Comparison of ENCODE assay signal across 8 cellular contexts in the genomic region with DNA sequence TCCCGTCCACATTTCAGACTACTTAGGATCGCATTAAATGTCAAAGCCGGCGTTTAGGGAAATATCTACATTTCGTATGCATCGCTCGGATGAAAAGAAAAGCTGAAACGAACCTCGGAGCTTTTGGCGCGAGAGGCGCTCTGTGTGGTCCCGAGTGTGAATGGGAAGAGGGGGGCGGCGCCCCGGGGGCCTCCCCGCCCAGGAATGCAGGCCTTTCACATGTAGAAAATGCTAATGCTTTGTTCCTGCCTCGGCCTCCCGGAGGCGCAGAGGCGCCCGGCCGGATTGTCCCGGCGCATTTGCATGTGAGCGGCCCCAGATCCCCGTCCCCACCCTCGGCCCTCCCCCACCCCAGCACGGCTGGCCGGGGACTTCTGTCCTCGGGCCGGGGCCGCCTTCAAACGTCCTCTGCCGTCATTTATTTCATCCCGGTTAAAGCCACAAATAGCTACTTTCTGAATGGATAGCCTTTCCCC. TPM values are rescaled to one million over a fixed set of nuclear protein-coding genes. Genes with fewer than 3 reads are reported as not detected.
DNase-seq lines count a peak whose midpoint lies in the region; ATAC-seq, FAIRE-seq and TF ChIP-seq lines count a peak whose summit lies in the region.

No MANE protein-coding gene starts in this region.

- no peak for FAIRE-seq in urothelium cell line (lab: Jason Lieb, UNC)

- TF ChIP-seq CTCF in epithelial cell of proximal tubule (conservative IDR thresholded peaks at IDR 0.05; ENCODE audit: low read depth, low read length), result no peak
- TF ChIP-seq CTCF in mucosa of descending colon (IDR thresholded peaks at IDR 0.05), result no peak

- H3K4me3 ChIP-seq in epithelial cell of proximal tubule (ENCODE audit: low read depth, low read length), result peak overlapping the region; percentile 56
- no peak overlapping the region for H3K4me3 ChIP-seq in mucosa of descending colon

- peaks cover 7% of the 10 kb centered on the region for H3K4me1 ChIP-seq in mucosa of descending colon (ENCODE audit: low read depth)

- intact Hi-C loops in mucosa of descending colon (cut with DNase I, micrococcal nuclease), result no loop called here

- ATAC-seq in GM19328 (IDR thresholded peaks at IDR 0.05; ENCODE audit: unreplicated experiment) (peak; percentile 20), HG03432 (IDR thresholded peaks at IDR 0.05; ENCODE audit: unreplicated experiment) (peak; percentile 46), SK-N-SH treated with all-trans-retinoic acid at 6 μM for 48 hours (peak; percentile 72), mucosa of descending colon (peak; percentile 64)

- no peaks in the 10 kb centered on the region for H3K9me3 ChIP-seq in mucosa of descending colon

- DNase-seq in CMK (ENCODE audit: low read depth), result peak; percentile 11
- DNase-seq in epithelial cell of proximal tubule (ENCODE audit: low read depth), result no peak
- DNase-seq in mucosa of descending colon, result peak; percentile 28 to 68 (median 59)
- peak; percentile 81 for DNase-seq in urothelium cell line (ENCODE audit: low spot score)
- no peak for DNase-seq in GOT3 (lab: John Stamatoyannopoulos, UW)

- H3K36me3 ChIP-seq in mucosa of descending colon (ENCODE audit: low read depth), result no peaks in the 10 kb centered on the region

TF ChIP-seq in SK-N-SH treated with all-trans-retinoic acid at 6 μM for 48 hours, 23 proteins besides CTCF, POLR2A, EP300 and RAD21:
- TF ChIP-seq, protein P1, sequence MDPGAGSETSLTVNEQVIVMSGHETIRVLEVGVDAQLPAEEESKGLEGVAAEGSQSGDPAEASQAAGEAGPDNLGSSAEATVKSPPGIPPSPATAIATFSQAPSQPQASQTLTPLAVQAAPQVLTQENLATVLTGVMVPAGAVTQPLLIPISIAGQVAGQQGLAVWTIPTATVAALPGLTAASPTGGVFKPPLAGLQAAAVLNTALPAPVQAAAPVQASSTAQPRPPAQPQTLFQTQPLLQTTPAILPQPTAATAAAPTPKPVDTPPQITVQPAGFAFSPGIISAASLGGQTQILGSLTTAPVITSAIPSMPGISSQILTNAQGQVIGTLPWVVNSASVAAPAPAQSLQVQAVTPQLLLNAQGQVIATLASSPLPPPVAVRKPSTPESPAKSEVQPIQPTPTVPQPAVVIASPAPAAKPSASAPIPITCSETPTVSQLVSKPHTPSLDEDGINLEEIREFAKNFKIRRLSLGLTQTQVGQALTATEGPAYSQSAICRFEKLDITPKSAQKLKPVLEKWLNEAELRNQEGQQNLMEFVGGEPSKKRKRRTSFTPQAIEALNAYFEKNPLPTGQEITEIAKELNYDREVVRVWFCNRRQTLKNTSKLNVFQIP (CRISPR knock-in tag; IDR thresholded peaks at IDR 0.05; ENCODE audit: borderline replicate concordance, low read depth), result no peak
- TF ChIP-seq, protein P2, sequence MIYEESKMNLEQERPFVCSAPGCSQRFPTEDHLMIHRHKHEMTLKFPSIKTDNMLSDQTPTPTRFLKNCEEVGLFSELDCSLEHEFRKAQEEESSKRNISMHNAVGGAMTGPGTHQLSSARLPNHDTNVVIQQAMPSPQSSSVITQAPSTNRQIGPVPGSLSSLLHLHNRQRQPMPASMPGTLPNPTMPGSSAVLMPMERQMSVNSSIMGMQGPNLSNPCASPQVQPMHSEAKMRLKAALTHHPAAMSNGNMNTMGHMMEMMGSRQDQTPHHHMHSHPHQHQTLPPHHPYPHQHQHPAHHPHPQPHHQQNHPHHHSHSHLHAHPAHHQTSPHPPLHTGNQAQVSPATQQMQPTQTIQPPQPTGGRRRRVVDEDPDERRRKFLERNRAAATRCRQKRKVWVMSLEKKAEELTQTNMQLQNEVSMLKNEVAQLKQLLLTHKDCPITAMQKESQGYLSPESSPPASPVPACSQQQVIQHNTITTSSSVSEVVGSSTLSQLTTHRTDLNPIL (CRISPR knock-in tag; IDR thresholded peaks at IDR 0.05; ENCODE audit: low read depth), result no peak
- TF ChIP-seq SNAI2 (CRISPR knock-in tag; IDR thresholded peaks at IDR 0.05) (no peak), ZC3H10 (CRISPR knock-in tag; IDR thresholded peaks at IDR 0.05) (no peak), PPARA (CRISPR knock-in tag; IDR thresholded peaks at IDR 0.05; ENCODE audit: borderline replicate concordance) (no peak), ARNTL (CRISPR knock-in tag; IDR thresholded peaks at IDR 0.05; ENCODE audit: borderline replicate concordance, low read depth) (no peak), ZNF70 (CRISPR knock-in tag; IDR thresholded peaks at IDR 0.05) (no peak), RARB (CRISPR knock-in tag; IDR thresholded peaks at IDR 0.05) (no peak), ZNF8 (CRISPR knock-in tag; IDR thresholded peaks at IDR 0.05) (no peak), ZNF565 (CRISPR knock-in tag; conservative IDR thresholded peaks at IDR 0.05; ENCODE audit: low read depth) (no peak), ISL1 (CRISPR knock-in tag; IDR thresholded peaks at IDR 0.05) (no peak), CSDC2 (CRISPR knock-in tag; IDR thresholded peaks at IDR 0.05) (no peak), GLIS3 (CRISPR knock-in tag; IDR thresholded peaks at IDR 0.05) (no peak), BACH2 (CRISPR knock-in tag; IDR thresholded peaks at IDR 0.05; ENCODE audit: borderline replicate concordance) (no peak), OSR1 (CRISPR knock-in tag; IDR thresholded peaks at IDR 0.05) (no peak), TOX (CRISPR knock-in tag; IDR thresholded peaks at IDR 0.05; ENCODE audit: borderline replicate concordance) (no peak), ESRRG (CRISPR knock-in tag; IDR thresholded peaks at IDR 0.05) (no peak)
- TF ChIP-seq, protein P3, sequence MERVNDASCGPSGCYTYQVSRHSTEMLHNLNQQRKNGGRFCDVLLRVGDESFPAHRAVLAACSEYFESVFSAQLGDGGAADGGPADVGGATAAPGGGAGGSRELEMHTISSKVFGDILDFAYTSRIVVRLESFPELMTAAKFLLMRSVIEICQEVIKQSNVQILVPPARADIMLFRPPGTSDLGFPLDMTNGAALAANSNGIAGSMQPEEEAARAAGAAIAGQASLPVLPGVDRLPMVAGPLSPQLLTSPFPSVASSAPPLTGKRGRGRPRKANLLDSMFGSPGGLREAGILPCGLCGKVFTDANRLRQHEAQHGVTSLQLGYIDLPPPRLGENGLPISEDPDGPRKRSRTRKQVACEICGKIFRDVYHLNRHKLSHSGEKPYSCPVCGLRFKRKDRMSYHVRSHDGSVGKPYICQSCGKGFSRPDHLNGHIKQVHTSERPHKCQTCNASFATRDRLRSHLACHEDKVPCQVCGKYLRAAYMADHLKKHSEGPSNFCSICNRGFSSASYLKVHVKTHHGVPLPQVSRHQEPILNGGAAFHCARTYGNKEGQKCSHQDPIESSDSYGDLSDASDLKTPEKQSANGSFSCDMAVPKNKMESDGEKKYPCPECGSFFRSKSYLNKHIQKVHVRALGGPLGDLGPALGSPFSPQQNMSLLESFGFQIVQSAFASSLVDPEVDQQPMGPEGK (CRISPR knock-in tag; IDR thresholded peaks at IDR 0.05; ENCODE audit: borderline replicate concordance), result no peak
- TF ChIP-seq, protein P4, sequence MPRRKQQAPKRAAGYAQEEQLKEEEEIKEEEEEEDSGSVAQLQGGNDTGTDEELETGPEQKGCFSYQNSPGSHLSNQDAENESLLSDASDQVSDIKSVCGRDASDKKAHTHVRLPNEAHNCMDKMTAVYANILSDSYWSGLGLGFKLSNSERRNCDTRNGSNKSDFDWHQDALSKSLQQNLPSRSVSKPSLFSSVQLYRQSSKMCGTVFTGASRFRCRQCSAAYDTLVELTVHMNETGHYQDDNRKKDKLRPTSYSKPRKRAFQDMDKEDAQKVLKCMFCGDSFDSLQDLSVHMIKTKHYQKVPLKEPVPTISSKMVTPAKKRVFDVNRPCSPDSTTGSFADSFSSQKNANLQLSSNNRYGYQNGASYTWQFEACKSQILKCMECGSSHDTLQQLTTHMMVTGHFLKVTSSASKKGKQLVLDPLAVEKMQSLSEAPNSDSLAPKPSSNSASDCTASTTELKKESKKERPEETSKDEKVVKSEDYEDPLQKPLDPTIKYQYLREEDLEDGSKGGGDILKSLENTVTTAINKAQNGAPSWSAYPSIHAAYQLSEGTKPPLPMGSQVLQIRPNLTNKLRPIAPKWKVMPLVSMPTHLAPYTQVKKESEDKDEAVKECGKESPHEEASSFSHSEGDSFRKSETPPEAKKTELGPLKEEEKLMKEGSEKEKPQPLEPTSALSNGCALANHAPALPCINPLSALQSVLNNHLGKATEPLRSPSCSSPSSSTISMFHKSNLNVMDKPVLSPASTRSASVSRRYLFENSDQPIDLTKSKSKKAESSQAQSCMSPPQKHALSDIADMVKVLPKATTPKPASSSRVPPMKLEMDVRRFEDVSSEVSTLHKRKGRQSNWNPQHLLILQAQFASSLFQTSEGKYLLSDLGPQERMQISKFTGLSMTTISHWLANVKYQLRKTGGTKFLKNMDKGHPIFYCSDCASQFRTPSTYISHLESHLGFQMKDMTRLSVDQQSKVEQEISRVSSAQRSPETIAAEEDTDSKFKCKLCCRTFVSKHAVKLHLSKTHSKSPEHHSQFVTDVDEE (CRISPR knock-in tag; IDR thresholded peaks at IDR 0.05), result no peak
- TF ChIP-seq, protein P5, sequence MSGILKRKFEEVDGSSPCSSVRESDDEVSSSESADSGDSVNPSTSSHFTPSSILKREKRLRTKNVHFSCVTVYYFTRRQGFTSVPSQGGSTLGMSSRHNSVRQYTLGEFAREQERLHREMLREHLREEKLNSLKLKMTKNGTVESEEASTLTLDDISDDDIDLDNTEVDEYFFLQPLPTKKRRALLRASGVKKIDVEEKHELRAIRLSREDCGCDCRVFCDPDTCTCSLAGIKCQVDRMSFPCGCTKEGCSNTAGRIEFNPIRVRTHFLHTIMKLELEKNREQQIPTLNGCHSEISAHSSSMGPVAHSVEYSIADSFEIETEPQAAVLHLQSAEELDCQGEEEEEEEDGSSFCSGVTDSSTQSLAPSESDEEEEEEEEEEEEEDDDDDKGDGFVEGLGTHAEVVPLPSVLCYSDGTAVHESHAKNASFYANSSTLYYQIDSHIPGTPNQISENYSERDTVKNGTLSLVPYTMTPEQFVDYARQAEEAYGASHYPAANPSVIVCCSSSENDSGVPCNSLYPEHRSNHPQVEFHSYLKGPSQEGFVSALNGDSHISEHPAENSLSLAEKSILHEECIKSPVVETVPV (CRISPR knock-in tag; IDR thresholded peaks at IDR 0.05), result no peak

RNA-seq across cellular contexts. Expression of a gene that starts 37.0 kb away (rescaled TPM):
- total RNA-seq in epithelial cell of proximal tubule (2.5 and 3.6 TPM in 2 replicates), mucosa of descending colon (not detected)

Comparison
In these comparisons a context has a peak if more than half of its experiments do, and no peak if none do; other contexts are left out.
1. DNase-seq: peak in CMK (single experiment), mucosa of descending colon (3 of 3) and urothelium cell line (single experiment); none in epithelial cell of proximal tubule (single experiment) and GOT3 (single experiment).
2. ATAC-seq: peak in every context shown above with its lines; median percentile 72 in SK-N-SH treated with all-trans-retinoic acid at 6 μM for 48 hours; 64 in mucosa of descending colon; 46 in HG03432; 20 in GM19328.